ENCODE assay signal across 8 cellular contexts in genomic region chr2:101305492-101306123, GRCh38. TPM values are rescaled to one million over a fixed set of nuclear protein-coding genes. Genes with fewer than 3 reads are reported as not detected.
DNase-seq lines count a peak whose midpoint lies in the region; ATAC-seq, FAIRE-seq and TF ChIP-seq lines count a peak whose summit lies in the region.

No MANE protein-coding gene starts in this region.

- FAIRE-seq in RCC 7860 (lab: Jason Lieb, UNC) = peak; percentile 49

- H3K9ac ChIP-seq in endocrine pancreas (ENCODE audit: control insufficient read depth, insufficient read depth, low read length) = no peak overlapping the region

- H3K4me3 ChIP-seq in endocrine pancreas (ENCODE audit: control insufficient read depth, insufficient read depth, low read length) (peak overlapping the region; percentile 85), MG63 (no peak overlapping the region)

- H3K9me3 ChIP-seq in endocrine pancreas (ENCODE audit: control insufficient read depth, low read length) (no peaks in the 10 kb centered on the region), MG63 (no peaks in the 10 kb centered on the region)

- DNase-seq in COLO829 (ENCODE audit: low spot score) (peak; percentile 45), RCC 7860 (ENCODE audit: low spot score) (peak; percentile 58), omental fat pad (ENCODE audit: low spot score) (no peak), cerebellum (ENCODE audit: low spot score) (no peak), MG63 (no peak)
- no peak for DNase-seq in effector CD4-positive, alpha-beta T cell

- H3K4me1 ChIP-seq in endocrine pancreas (ENCODE audit: control insufficient read depth, insufficient read depth, low read length) = no peaks in the 10 kb centered on the region

- H3K36me3 ChIP-seq in endocrine pancreas (ENCODE audit: control insufficient read depth, insufficient read depth, low read length) (no peaks in the 10 kb centered on the region), MG63 (peaks cover 33% of the 10 kb centered on the region)

- H3K27me3 ChIP-seq in endocrine pancreas (ENCODE audit: control insufficient read depth, insufficient read depth, low read length) (no peaks in the 10 kb centered on the region), MG63 (no peaks in the 10 kb centered on the region)

- ATAC-seq in omental fat pad (ENCODE audit: low FRiP score) (peak; percentile 38), HG02763 (IDR thresholded peaks at IDR 0.05; ENCODE audit: unreplicated experiment) (no peak)

- no peak for TF ChIP-seq CTCF in omental fat pad (IDR thresholded peaks at IDR 0.05)

RNA-seq across cellular contexts. Expression of gene RNF149, which starts 2.9 kb away (rescaled TPM):
- 100 to 1,000 TPM in 3 of 4 donors, 10 to 100 TPM in 1; 96.8 to 191 (median 118) TPM for total RNA-seq in omental fat pad
- 69.5 TPM for total RNA-seq in cerebellum
- 33.8 and 34.5 TPM in 2 replicates for total RNA-seq in MG63 (2014; rRNA removed; shearing (Covaris generic); ENCODE audit: low replicate concordance)

RNA-seq across cellular contexts. Expression of gene CNOT11, which starts 52.9 kb away (rescaled TPM):
- total RNA-seq in omental fat pad (10 to 100 TPM; 18.4 to 28.5 (median 22.8) TPM), cerebellum (14.7 TPM)
- 52.6 and 64.1 TPM in 2 replicates for total RNA-seq in MG63 (2014; rRNA removed; shearing (Covaris generic); ENCODE audit: low replicate concordance)

Comparison
In these comparisons a context has a peak if more than half of its experiments do, and no peak if none do; other contexts are left out.
1. DNase-seq: peak in COLO829 (single experiment) and RCC 7860 (single experiment); none in omental fat pad (single experiment), cerebellum (single experiment), effector CD4-positive, alpha-beta T cell (single experiment) and MG63 (single experiment).